30 cellular contexts compared by ENCODE assay signal in the genomic region with DNA sequence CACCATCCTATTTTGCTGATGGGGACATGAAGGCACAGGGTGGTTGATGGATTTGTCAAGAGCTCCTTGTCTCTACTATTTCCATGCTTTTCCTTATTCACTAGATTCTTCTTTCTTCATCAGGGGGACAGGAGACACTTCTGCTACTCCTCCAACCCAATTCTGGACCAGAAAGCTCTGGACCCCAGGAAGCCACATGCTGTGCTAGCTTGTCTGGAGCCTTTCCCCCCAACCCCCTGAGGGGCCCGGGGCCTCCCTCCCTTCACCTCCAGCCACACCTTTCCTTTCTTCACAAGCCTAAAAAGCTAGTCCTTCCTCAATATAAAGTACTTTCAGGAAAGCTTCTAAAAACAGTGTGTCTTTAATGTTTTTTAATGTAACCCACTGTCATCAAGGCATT.
"Had no signal": no experiment of that assay in that cellular context is flagged by ENCODE, and none has a peak within 500 bp of the region (broad histone marks: within the 10 kb centered on the region; RNA-seq: fewer than 3 reads in every experiment).

No MANE protein-coding gene starts in this region.

- ATAC-seq: activated CD8-positive, alpha-beta T cell treated with anti-CD3 and anti-CD28 coated beads for 36 hours had no signal

- H3K4me1 ChIP-seq: ascending aorta, SJCRH30 had no signal

- H3K27ac ChIP-seq: ascending aorta, PC-9, RWPE1, SJCRH30, SK-N-MC, WERI-Rb-1 had no signal

- DNase-seq: activated CD4-positive, alpha-beta T cell treated with anti-CD3 and anti-CD28 coated beads for 1 hour; activated CD4-positive, alpha-beta T cell treated with anti-CD3 and anti-CD28 coated beads for 48 hours; activated CD4-positive, CD25-positive, alpha-beta regulatory T cell; activated CD8-positive, alpha-beta T cell treated with anti-CD3 and anti-CD28 coated beads for 36 hours; activated gamma-delta T cell; activated naive CD4-positive, alpha-beta T cell treated with Interleukin-2 at 50 U/mL for 16 hours; activated naive CD8-positive, alpha-beta T cell treated with anti-CD3 and anti-CD28 coated beads, Interleukin-2, amount 10 ng/mL, durations not matched to agents 7 days and 5 days; activated T-cell treated with anti-CD3 and anti-CD28 coated beads, Interleukin-2, amount 50 U/mL, for 1 hour; amygdala; caudate nucleus; Kasumi-1; KG1; MG63; NCI-H1048; NCI-H1436 treated with DMSO at 0.1 percent for 48 hours; NCI-H1694 treated with DMSO at 0.1 percent for 48 hours; NCI-H2029; NCI-H510A; NCI-H526; NCI-H748 treated with DMSO at 0.1 percent for 48 hours; PC-9; SHP77; SJCRH30; T1000; WERI-Rb-1 had no signal

- H3K36me3 Mint-ChIP-seq: activated naive CD4-positive, alpha-beta T cell treated with anti-CD3 and anti-CD28 coated beads, Interleukin-2, amount 50 U/mL, for 24 hours; activated naive CD8-positive, alpha-beta T cell treated with anti-CD3 and anti-CD28 coated beads, Interleukin-2, amount 10 ng/mL, durations not matched to agents 7 days and 5 days had no signal

- H3K4me3 Mint-ChIP-seq: activated CD8-positive, alpha-beta T cell treated with anti-CD3 and anti-CD28 coated beads for 36 hours; activated naive CD4-positive, alpha-beta T cell treated with anti-CD3 and anti-CD28 coated beads, Interleukin-2, amount 50 U/mL, for 24 hours; activated naive CD8-positive, alpha-beta T cell treated with anti-CD3 and anti-CD28 coated beads, Interleukin-2, amount 10 ng/mL, durations not matched to agents 7 days and 5 days had no signal

- H3K4me3 ChIP-seq: ascending aorta, MG63, PC-9, SJCRH30, SK-N-MC had no signal

- H3K9me3 Mint-ChIP-seq: activated CD8-positive, alpha-beta T cell treated with anti-CD3 and anti-CD28 coated beads for 36 hours; activated naive CD4-positive, alpha-beta T cell treated with anti-CD3 and anti-CD28 coated beads, Interleukin-2, amount 50 U/mL, for 24 hours; activated naive CD8-positive, alpha-beta T cell treated with anti-CD3 and anti-CD28 coated beads, Interleukin-2, amount 10 ng/mL, durations not matched to agents 7 days and 5 days; activated T-helper 2 cell treated with anti-CD3 and anti-CD28 coated beads, Interferon-gamma antibody, Interleukin-2, Interleukin-4, amounts not matched to agents 10 μg/mL and 5 μg/mL and 100 μg/mL, durations not matched to agents 14 hours and 24 hours and 36 hours had no signal

- H3K9me3 ChIP-seq: ascending aorta, MG63, SJCRH30 had no signal

- H3K36me3 ChIP-seq: ascending aorta, MG63, SJCRH30, WERI-Rb-1 had no signal

- H3K4me1 Mint-ChIP-seq: activated naive CD4-positive, alpha-beta T cell treated with anti-CD3 and anti-CD28 coated beads, Interleukin-2, amount 50 U/mL, for 24 hours; activated naive CD8-positive, alpha-beta T cell treated with anti-CD3 and anti-CD28 coated beads, Interleukin-2, amount 10 ng/mL, durations not matched to agents 7 days and 5 days had no signal

- H3K27me3 ChIP-seq: ascending aorta, MG63, SJCRH30 had no signal

- H3K27ac Mint-ChIP-seq: activated CD8-positive, alpha-beta T cell treated with anti-CD3 and anti-CD28 coated beads for 36 hours; activated naive CD4-positive, alpha-beta T cell treated with anti-CD3 and anti-CD28 coated beads, Interleukin-2, amount 50 U/mL, for 24 hours; activated naive CD8-positive, alpha-beta T cell treated with anti-CD3 and anti-CD28 coated beads, Interleukin-2, amount 10 ng/mL, durations not matched to agents 7 days and 5 days; activated T-helper 2 cell treated with anti-CD3 and anti-CD28 coated beads, Interferon-gamma antibody, Interleukin-2, Interleukin-4, amounts not matched to agents 10 μg/mL and 5 μg/mL and 100 μg/mL, durations not matched to agents 14 hours and 24 hours and 36 hours had no signal
